ENCODE assay signal across 1 cellular context in the genomic region with DNA sequence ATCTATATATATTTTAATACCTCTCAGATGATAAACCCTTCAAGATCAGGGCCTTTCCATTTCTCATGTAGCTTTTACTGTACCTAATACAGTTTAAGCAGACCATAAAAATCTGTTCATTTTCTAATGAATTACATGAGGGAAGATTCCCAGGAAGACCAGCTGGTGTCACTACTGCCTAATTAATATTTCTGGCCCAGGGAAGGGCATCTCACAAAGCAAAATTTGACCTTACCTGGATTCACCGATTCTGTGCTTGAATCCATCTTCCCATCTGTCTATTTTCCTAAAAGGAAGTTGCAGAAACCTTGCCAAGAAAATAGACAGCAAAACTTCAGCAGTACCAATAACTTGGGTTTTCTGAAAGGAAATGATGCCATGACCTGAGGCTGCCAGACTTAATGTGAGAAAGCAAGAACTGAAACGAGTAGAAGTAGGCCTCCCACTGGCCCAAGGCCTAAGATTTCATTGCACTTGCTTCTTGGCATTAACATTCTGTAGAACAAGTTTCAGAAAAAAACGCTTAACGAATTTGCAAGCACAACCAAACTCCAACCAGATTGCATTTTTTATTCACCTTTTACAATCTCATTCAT.
TF ChIP-seq lines count a peak whose summit lies in the region.

No MANE protein-coding gene starts in this region.

TF ChIP-seq in K562, 482 proteins besides CTCF, POLR2A, EP300 and RAD21 (continued from another document):
- TF ChIP-seq, protein P1, sequence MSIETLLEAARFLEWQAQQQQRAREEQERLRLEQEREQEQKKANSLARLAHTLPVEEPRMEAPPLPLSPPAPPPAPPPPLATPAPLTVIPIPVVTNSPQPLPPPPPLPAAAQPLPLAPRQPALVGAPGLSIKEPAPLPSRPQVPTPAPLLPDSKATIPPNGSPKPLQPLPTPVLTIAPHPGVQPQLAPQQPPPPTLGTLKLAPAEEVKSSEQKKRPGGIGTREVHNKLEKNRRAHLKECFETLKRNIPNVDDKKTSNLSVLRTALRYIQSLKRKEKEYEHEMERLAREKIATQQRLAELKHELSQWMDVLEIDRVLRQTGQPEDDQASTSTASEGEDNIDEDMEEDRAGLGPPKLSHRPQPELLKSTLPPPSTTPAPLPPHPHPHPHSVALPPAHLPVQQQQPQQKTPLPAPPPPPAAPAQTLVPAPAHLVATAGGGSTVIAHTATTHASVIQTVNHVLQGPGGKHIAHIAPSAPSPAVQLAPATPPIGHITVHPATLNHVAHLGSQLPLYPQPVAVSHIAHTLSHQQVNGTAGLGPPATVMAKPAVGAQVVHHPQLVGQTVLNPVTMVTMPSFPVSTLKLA (conservative IDR thresholded peaks at IDR 0.05) = no peak
- 0 out of 2 replicates have a peak, but pooled peaks have one; percentile 5 for TF ChIP-seq SMC3 (conservative IDR thresholded peaks at IDR 0.05; ENCODE audit: insufficient read depth, low read depth, low read length)
